24 cellular contexts compared by ENCODE assay signal in genomic region chr15:87781959-87782625, GRCh38.
"Had no signal": no experiment of that assay in that cellular context is flagged by ENCODE, and none has a peak within 500 bp of the region (broad histone marks: within the 10 kb centered on the region; RNA-seq: fewer than 3 reads in every experiment).

No MANE protein-coding gene starts in this region.

- H3K4me3 Mint-ChIP-seq: naive thymus-derived CD4-positive, alpha-beta T cell; nephron; stimulated activated effector memory CD8-positive, alpha-beta T cell treated with anti-CD3 and anti-CD28 coated beads, Interleukin-12 subunit alpha, Interleukin-12 subunit beta, amount 100 ng/mL, for 72 hours; type B pancreatic cell had no signal

- H3K9me3 ChIP-seq: gastroesophageal sphincter, heart right ventricle, left lung, prostate gland, right atrium auricular region, sigmoid colon, testis, tibial artery had no signal

- H3K27ac Mint-ChIP-seq: naive thymus-derived CD4-positive, alpha-beta T cell; nephron; stimulated activated effector memory CD8-positive, alpha-beta T cell treated with anti-CD3 and anti-CD28 coated beads, Interleukin-12 subunit alpha, Interleukin-12 subunit beta, amount 100 ng/mL, for 72 hours; type B pancreatic cell had no signal

- H3K27ac ChIP-seq: dorsolateral prefrontal cortex, foreskin keratinocyte, gastroesophageal sphincter, heart right ventricle, left lung, prostate gland, right atrium auricular region, sigmoid colon, testis, tibial artery had no signal

- ATAC-seq: foreskin keratinocyte; gastroesophageal sphincter; heart right ventricle; left cardiac atrium; left lung; naive thymus-derived CD4-positive, alpha-beta T cell; stimulated activated effector memory CD8-positive, alpha-beta T cell treated with anti-CD3 and anti-CD28 coated beads, Interleukin-12 subunit alpha, Interleukin-12 subunit beta, amount 100 ng/mL, for 72 hours had no signal

- H3K4me1 Mint-ChIP-seq: naive thymus-derived CD4-positive, alpha-beta T cell; stimulated activated effector memory CD8-positive, alpha-beta T cell treated with anti-CD3 and anti-CD28 coated beads, Interleukin-12 subunit alpha, Interleukin-12 subunit beta, amount 100 ng/mL, for 72 hours had no signal

- H3K36me3 ChIP-seq: gastroesophageal sphincter, heart right ventricle, left lung, prostate gland, right atrium auricular region, sigmoid colon, tibial artery had no signal

- H3K27me3 ChIP-seq: foreskin keratinocyte, gastroesophageal sphincter, heart right ventricle, left lung, right atrium auricular region, sigmoid colon, testis, tibial artery had no signal

- H3K4me1 ChIP-seq: foreskin keratinocyte, gastroesophageal sphincter, heart right ventricle, left lung, prostate gland, sigmoid colon, testis, tibial artery had no signal

- DNase-seq: dorsolateral prefrontal cortex; effector CD4-positive, alpha-beta T cell; foreskin keratinocyte; heart right ventricle; hippocampal formation; left cardiac atrium; left lung; mesenchymal stem cell; midbrain; naive thymus-derived CD4-positive, alpha-beta T cell; nucleus accumbens; sigmoid colon; stimulated activated CD4-positive, alpha-beta T cell treated with anti-CD3 and anti-CD28 coated beads, Interleukin-2, amount 100 ng/mL, for 24 hours; stimulated activated CD4-positive, alpha-beta T cell treated with anti-CD3 and anti-CD28 coated beads, Interleukin-4, amount 100 ng/mL, for 24 hours; stimulated activated naive CD4-positive, alpha-beta T cell treated with Interleukin-2 at 50 U/mL for 16 hours; substantia nigra; testis; tibial artery had no signal

- H3K4me3 ChIP-seq: dorsolateral prefrontal cortex, gastroesophageal sphincter, heart right ventricle, left lung, prostate gland, right atrium auricular region, sigmoid colon, testis, tibial artery had no signal

- H3K36me3 Mint-ChIP-seq: naive thymus-derived CD4-positive, alpha-beta T cell; stimulated activated effector memory CD8-positive, alpha-beta T cell treated with anti-CD3 and anti-CD28 coated beads, Interleukin-12 subunit alpha, Interleukin-12 subunit beta, amount 100 ng/mL, for 72 hours; type B pancreatic cell had no signal

- H3K9me3 Mint-ChIP-seq: nephron, type B pancreatic cell had no signal
